In genomic region chr3:100518983-100519382, GRCh38 we compare ENCODE assay signal across 23 cellular contexts. TPM values are rescaled to one million over a fixed set of nuclear protein-coding genes. Genes with fewer than 3 reads are reported as not detected.
A peak's percentile ranks its signal among the peaks of the same experiment; 100 is the strongest.
DNase-seq lines count a peak whose midpoint lies in the region; ATAC-seq and TF ChIP-seq lines count a peak whose summit lies in the region.
"Had no signal": no experiment of that assay in that cellular context is flagged by ENCODE, and none has a peak within 500 bp of the region (broad histone marks: within the 10 kb centered on the region; RNA-seq: fewer than 3 reads in every experiment).

No MANE protein-coding gene starts in this region.

- no peak overlapping the region for H3K4me3 Mint-ChIP-seq in activated CD4-positive, alpha-beta T cell treated with anti-CD3 and anti-CD28 coated beads, Interleukin-2, amount 10 ng/mL, durations not matched to agents 24 days and 14 days
- no peak overlapping the region for H3K4me3 Mint-ChIP-seq in activated CD4-positive, alpha-beta T cell treated with anti-CD3 and anti-CD28 coated beads for 36 hours
- H3K4me3 Mint-ChIP-seq: CD8-positive, alpha-beta T cell; nephron progenitor cell had no signal

- CTCF ChIA-PET in activated CD4-positive, alpha-beta T cell treated with anti-CD3 and anti-CD28 coated beads for 36 hours (lab: Charles Lee), result interaction anchor here (0.5 to 0.9 kb wide), 2 partner anchors 82 to 217 kb away, joined by 3 to 7 read pairs; no protein-coding TSS in a partner anchor

- peaks cover 61 to 66% of the 10 kb centered on the region in 2 experiments for H3K4me1 ChIP-seq in neutrophil (ENCODE audit: control insufficient read depth in 1 of 2, insufficient read depth in 1 of 2, low read depth in 1 of 2, low read length in 1 of 2)
- H3K4me1 ChIP-seq: prostate gland, SJSA1, spleen, vagina had no signal

- intact Hi-C loops in activated CD4-positive, alpha-beta T cell treated with anti-CD3 and anti-CD28 coated beads, Interleukin-2, amount 10 ng/mL, durations not matched to agents 24 days and 14 days (cut with micrococcal nuclease), result no loop called here
- intact Hi-C loops in activated CD4-positive, alpha-beta T cell treated with anti-CD3 and anti-CD28 coated beads for 36 hours (cut with DNase I, micrococcal nuclease), result no loop called here

- H3K9me3 Mint-ChIP-seq in activated CD4-positive, alpha-beta T cell treated with anti-CD3 and anti-CD28 coated beads, Interleukin-2, amount 10 ng/mL, durations not matched to agents 24 days and 14 days, result no peaks in the 10 kb centered on the region
- H3K9me3 Mint-ChIP-seq in activated CD4-positive, alpha-beta T cell treated with anti-CD3 and anti-CD28 coated beads for 36 hours (ENCODE audit: low read depth), result no peaks in the 10 kb centered on the region
- H3K9me3 Mint-ChIP-seq: activated naive CD4-positive, alpha-beta T cell treated with anti-CD3 and anti-CD28 coated beads, Interleukin-2, amount 50 U/mL, for 72 hours; CD8-positive, alpha-beta T cell had no signal

- TF ChIP-seq CTCF in cardiac fibroblast (IDR thresholded peaks at IDR 0.05; ENCODE audit: low read depth, low read length) (no peak), neutrophil (IDR thresholded peaks at IDR 0.05) (no peak)

- ATAC-seq in activated CD4-positive, alpha-beta T cell treated with anti-CD3 and anti-CD28 coated beads for 36 hours, result no peak
- ATAC-seq in GM19023 (IDR thresholded peaks at IDR 0.05; ENCODE audit: unreplicated experiment) (no peak), GM21515 (IDR thresholded peaks at IDR 0.05; ENCODE audit: unreplicated experiment) (no peak)
- ATAC-seq: activated naive CD4-positive, alpha-beta T cell treated with anti-CD3 and anti-CD28 coated beads, Interleukin-2, amount 50 U/mL, for 72 hours; CD8-positive, alpha-beta T cell had no signal

- H3K9me3 ChIP-seq in neutrophil, result no peaks in the 10 kb centered on the region
- H3K9me3 ChIP-seq: prostate gland, SJSA1, spleen, vagina had no signal

- H3K27me3 ChIP-seq in neutrophil, result no peaks in the 10 kb centered on the region
- H3K27me3 ChIP-seq: SJSA1, spleen, vagina had no signal

- DNase-seq in EH (ENCODE audit: low read depth), result peak; percentile 25
- DNase-seq in NCI-H69 (lab: John Stamatoyannopoulos, UW), result peak; percentile 42
- DNase-seq in cardiac fibroblast (ENCODE audit: low read depth in 2 of 2), result peak; percentile 48 to 62
- no peak for DNase-seq in activated CD4-positive, alpha-beta T cell treated with anti-CD3 and anti-CD28 coated beads, Interleukin-2, amount 10 ng/mL, durations not matched to agents 24 days and 14 days
- DNase-seq in activated CD4-positive, alpha-beta T cell treated with anti-CD3 and anti-CD28 coated beads for 36 hours, result no peak
- DNase-seq: CD8-positive, alpha-beta T cell; DMS79 treated with DMSO at 0.1 percent for 48 hours; KG1; midbrain; NCI-H1105 treated with DMSO at 0.1 percent for 48 hours; NCI-H2107; NCI-H526; nephron progenitor cell; spleen; substantia nigra had no signal

- peaks cover 5% of the 10 kb centered on the region for H3K27me3 Mint-ChIP-seq in activated CD4-positive, alpha-beta T cell treated with anti-CD3 and anti-CD28 coated beads, Interleukin-2, amount 10 ng/mL, durations not matched to agents 24 days and 14 days
- H3K27me3 Mint-ChIP-seq in activated CD4-positive, alpha-beta T cell treated with anti-CD3 and anti-CD28 coated beads for 36 hours, result peaks cover 2% of the 10 kb centered on the region
- H3K27me3 Mint-ChIP-seq: brain had no signal

- H3K4me3 ChIP-seq in cardiac fibroblast (replicated peaks in 1 of 2; ENCODE audit: low read depth in 2 of 2, low read length in 2 of 2), result no peak overlapping the region
- H3K4me3 ChIP-seq in neutrophil (ENCODE audit: low read depth in 1 of 2, low read length in 1 of 2), result no peak overlapping the region
- H3K4me3 ChIP-seq: prostate gland, SJSA1, spleen had no signal

- no peaks in the 10 kb centered on the region for H3K36me3 ChIP-seq in neutrophil
- H3K36me3 ChIP-seq: prostate gland, SJSA1, spleen, vagina had no signal

- no peaks in the 10 kb centered on the region for H3K4me1 Mint-ChIP-seq in activated CD4-positive, alpha-beta T cell treated with anti-CD3 and anti-CD28 coated beads, Interleukin-2, amount 10 ng/mL, durations not matched to agents 24 days and 14 days
- no peaks in the 10 kb centered on the region for H3K4me1 Mint-ChIP-seq in activated CD4-positive, alpha-beta T cell treated with anti-CD3 and anti-CD28 coated beads for 36 hours
- H3K4me1 Mint-ChIP-seq: brain, nephron progenitor cell had no signal

- POLR2A ChIA-PET in activated CD4-positive, alpha-beta T cell treated with anti-CD3 and anti-CD28 coated beads for 36 hours (lab: Charles Lee), result interaction anchor here (0.6 kb wide), 1 partner anchor 57 kb away, joined by 3 read pairs; no protein-coding TSS in a partner anchor

- H3K27ac ChIP-seq in neutrophil, result peak overlapping the region; percentile 29
- H3K27ac ChIP-seq: prostate gland, SJSA1, spleen, vagina had no signal

- H3K36me3 Mint-ChIP-seq in activated CD4-positive, alpha-beta T cell treated with anti-CD3 and anti-CD28 coated beads, Interleukin-2, amount 10 ng/mL, durations not matched to agents 24 days and 14 days (ENCODE audit: low read depth), result no peaks in the 10 kb centered on the region
- no peaks in the 10 kb centered on the region for H3K36me3 Mint-ChIP-seq in activated CD4-positive, alpha-beta T cell treated with anti-CD3 and anti-CD28 coated beads for 36 hours (ENCODE audit: low read depth)
- H3K36me3 Mint-ChIP-seq: activated naive CD4-positive, alpha-beta T cell treated with anti-CD3 and anti-CD28 coated beads, Interleukin-2, amount 50 U/mL, for 72 hours; CD8-positive, alpha-beta T cell had no signal

- H3K27ac Mint-ChIP-seq in activated CD4-positive, alpha-beta T cell treated with anti-CD3 and anti-CD28 coated beads, Interleukin-2, amount 10 ng/mL, durations not matched to agents 24 days and 14 days, result no peak overlapping the region
- H3K27ac Mint-ChIP-seq in activated CD4-positive, alpha-beta T cell treated with anti-CD3 and anti-CD28 coated beads for 36 hours, result no peak overlapping the region
- H3K27ac Mint-ChIP-seq: CD8-positive, alpha-beta T cell; nephron progenitor cell had no signal

RNA-seq across cellular contexts. Expression of gene TMEM45A, which starts 26.6 kb away (rescaled TPM):
- 0.26 TPM in 1 of 2 replicates, not detected in the other for total RNA-seq in activated CD4-positive, alpha-beta T cell treated with anti-CD3 and anti-CD28 coated beads, Interleukin-2, amount 10 ng/mL, durations not matched to agents 24 days and 14 days
- 1 to 10 TPM; 2.2 to 3.1 TPM for total RNA-seq in activated CD4-positive, alpha-beta T cell treated with anti-CD3 and anti-CD28 coated beads for 36 hours

Comparison
In these comparisons a context has a peak if more than half of its experiments do, and no peak if none do; other contexts are left out.
1. DNase-seq: peak in EH (single experiment), NCI-H69 (single experiment) and cardiac fibroblast (2 of 2); none in activated CD4-positive, alpha-beta T cell treated with anti-CD3 and anti-CD28 coated beads, Interleukin-2, amount 10 ng/mL, durations not matched to agents 24 days and 14 days (single experiment) and activated CD4-positive, alpha-beta T cell treated with anti-CD3 and anti-CD28 coated beads for 36 hours (single experiment).